ENCODE assay signal across 8 cellular contexts in the genomic region with DNA sequence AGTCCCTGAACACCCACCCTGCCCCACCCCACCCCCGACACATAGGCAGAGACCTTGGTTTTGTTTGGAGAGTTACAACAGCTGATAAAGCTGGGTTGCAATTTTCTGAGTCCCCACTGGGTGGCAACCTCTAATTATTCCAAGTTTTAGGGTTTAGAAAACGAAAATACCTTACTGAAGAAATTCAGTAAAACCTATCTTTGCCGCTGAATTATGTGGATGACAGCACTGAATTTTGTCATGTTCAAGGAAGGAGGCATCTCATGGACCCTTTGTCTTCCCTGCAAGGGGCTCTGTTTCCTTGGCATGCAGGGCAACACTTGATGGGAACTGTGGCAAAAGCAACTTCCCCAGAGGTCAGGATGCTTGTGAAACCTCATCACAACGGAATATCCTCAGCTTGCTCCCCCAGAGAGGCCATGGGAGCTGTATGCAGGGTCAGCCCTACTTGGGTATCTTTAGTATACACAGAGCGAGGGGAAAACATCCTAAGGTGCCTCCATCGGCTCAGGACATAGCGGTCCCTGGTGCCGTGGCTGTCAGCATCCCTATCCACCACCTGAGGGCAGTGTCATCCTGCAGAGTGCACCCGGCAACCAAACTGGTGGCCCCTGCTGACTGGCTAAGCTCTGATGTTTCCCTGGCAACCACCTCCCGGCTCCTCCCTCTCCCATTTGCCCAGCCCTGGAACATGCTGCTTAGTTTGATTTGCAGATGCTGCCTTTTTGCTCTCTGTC.
DNase-seq lines count a peak whose midpoint lies in the region; ATAC-seq and TF ChIP-seq lines count a peak whose summit lies in the region.

No MANE protein-coding gene starts in this region.

- no peak overlapping the region for H3K27ac Mint-ChIP-seq in activated CD8-positive, alpha-beta T cell treated with anti-CD3 and anti-CD28 coated beads, Interleukin-2, amount 10 ng/mL, durations not matched to agents 7 days and 5 days
- peak overlapping the region in 1 of 2 donors; percentile 82 for H3K27ac Mint-ChIP-seq in effector memory CD8-positive, alpha-beta T cell
- peak overlapping the region; percentile 35 for H3K27ac Mint-ChIP-seq in memory B cell

- ATAC-seq in GM18873 (IDR thresholded peaks at IDR 0.05; ENCODE audit: low FRiP score, unreplicated experiment) (peak; percentile 76), HG03460 (IDR thresholded peaks at IDR 0.05; ENCODE audit: unreplicated experiment) (peak; percentile 77), memory B cell (ENCODE audit: low read depth) (peak; percentile 99)
- peak; percentile 97 for ATAC-seq in activated CD8-positive, alpha-beta T cell treated with anti-CD3 and anti-CD28 coated beads, Interleukin-2, amount 10 ng/mL, durations not matched to agents 7 days and 5 days
- ATAC-seq in effector memory CD8-positive, alpha-beta T cell (replicated peaks) = peak; percentile 99

- peaks cover 3% of the 10 kb centered on the region for H3K4me1 Mint-ChIP-seq in activated CD8-positive, alpha-beta T cell treated with anti-CD3 and anti-CD28 coated beads, Interleukin-2, amount 10 ng/mL, durations not matched to agents 7 days and 5 days (ENCODE audit: low read depth)
- peaks cover 0 to 6% of the 10 kb centered on the region in 2 donors for H3K4me1 Mint-ChIP-seq in effector memory CD8-positive, alpha-beta T cell (ENCODE audit: low read depth in 2 of 2)
- peaks cover 10% of the 10 kb centered on the region for H3K4me1 Mint-ChIP-seq in memory B cell

- CTCF ChIA-PET in activated CD8-positive, alpha-beta T cell treated with anti-CD3 and anti-CD28 coated beads, Interleukin-2, amount 10 ng/mL, durations not matched to agents 7 days and 5 days (lab: Charles Lee) = interaction anchor here (0.6 to 2.3 kb wide), 17 partner anchors 10 to 608 kb away, joined by 3 to 14 read pairs (median 4); a partner anchor contains a TSS

- no peaks in the 10 kb centered on the region for H3K36me3 Mint-ChIP-seq in activated CD8-positive, alpha-beta T cell treated with anti-CD3 and anti-CD28 coated beads, Interleukin-2, amount 10 ng/mL, durations not matched to agents 7 days and 5 days (ENCODE audit: low read depth)
- no peaks in the 10 kb centered on the region for H3K36me3 Mint-ChIP-seq in effector memory CD8-positive, alpha-beta T cell (ENCODE audit: insufficient read depth)
- no peaks in the 10 kb centered on the region for H3K36me3 Mint-ChIP-seq in memory B cell

- TF ChIP-seq CTCF in AG09319 (IDR thresholded peaks at IDR 0.05; ENCODE audit: low read depth, low read length) = peak; percentile 94

- no peak overlapping the region for H3K4me3 Mint-ChIP-seq in activated CD8-positive, alpha-beta T cell treated with anti-CD3 and anti-CD28 coated beads, Interleukin-2, amount 10 ng/mL, durations not matched to agents 7 days and 5 days
- H3K4me3 Mint-ChIP-seq in effector memory CD8-positive, alpha-beta T cell = no peak overlapping the region
- no peak overlapping the region for H3K4me3 Mint-ChIP-seq in memory B cell

- H3K27me3 Mint-ChIP-seq in activated CD8-positive, alpha-beta T cell treated with anti-CD3 and anti-CD28 coated beads, Interleukin-2, amount 10 ng/mL, durations not matched to agents 7 days and 5 days (ENCODE audit: low read depth) = no peaks in the 10 kb centered on the region
- H3K27me3 Mint-ChIP-seq in effector memory CD8-positive, alpha-beta T cell = no peaks in the 10 kb centered on the region
- no peaks in the 10 kb centered on the region for H3K27me3 Mint-ChIP-seq in memory B cell

- DNase-seq in AG09319 (ENCODE audit: extremely low read depth, low read depth) (peak; percentile 91), NCI-H774 (lab: John Stamatoyannopoulos, UW) (peak; percentile 65), memory B cell (ENCODE audit: low spot score in 2 of 2) (peak; percentile 76 to 82)
- DNase-seq in activated CD8-positive, alpha-beta T cell treated with anti-CD3 and anti-CD28 coated beads, Interleukin-2, amount 10 ng/mL, durations not matched to agents 7 days and 5 days = peak; percentile 83
- peak; percentile 77 to 81 (median 79) for DNase-seq in effector memory CD8-positive, alpha-beta T cell
- peak; percentile 52 to 70 for DNase-seq in stimulated activated CD8-positive, alpha-beta memory T cell treated with anti-CD3 and anti-CD28 coated beads, Interleukin-15, amount 100 ng/mL, for 48 hours (ENCODE audit: low read depth in 2 of 2)

- H3K9me3 Mint-ChIP-seq in activated CD8-positive, alpha-beta T cell treated with anti-CD3 and anti-CD28 coated beads, Interleukin-2, amount 10 ng/mL, durations not matched to agents 7 days and 5 days (ENCODE audit: insufficient read depth) = peaks cover 18% of the 10 kb centered on the region
- no peaks in the 10 kb centered on the region for H3K9me3 Mint-ChIP-seq in effector memory CD8-positive, alpha-beta T cell
- H3K9me3 Mint-ChIP-seq in memory B cell = peaks cover 2% of the 10 kb centered on the region

- POLR2A ChIA-PET in activated CD8-positive, alpha-beta T cell treated with anti-CD3 and anti-CD28 coated beads, Interleukin-2, amount 10 ng/mL, durations not matched to agents 7 days and 5 days (lab: Charles Lee) = no interaction called here

Comparison
In these comparisons a context has a peak if more than half of its experiments do, and no peak if none do; other contexts are left out.
1. Peak in every context shown above with its lines: DNase-seq and ATAC-seq.